ENCODE assay signal across 2 cellular contexts in the genomic region with DNA sequence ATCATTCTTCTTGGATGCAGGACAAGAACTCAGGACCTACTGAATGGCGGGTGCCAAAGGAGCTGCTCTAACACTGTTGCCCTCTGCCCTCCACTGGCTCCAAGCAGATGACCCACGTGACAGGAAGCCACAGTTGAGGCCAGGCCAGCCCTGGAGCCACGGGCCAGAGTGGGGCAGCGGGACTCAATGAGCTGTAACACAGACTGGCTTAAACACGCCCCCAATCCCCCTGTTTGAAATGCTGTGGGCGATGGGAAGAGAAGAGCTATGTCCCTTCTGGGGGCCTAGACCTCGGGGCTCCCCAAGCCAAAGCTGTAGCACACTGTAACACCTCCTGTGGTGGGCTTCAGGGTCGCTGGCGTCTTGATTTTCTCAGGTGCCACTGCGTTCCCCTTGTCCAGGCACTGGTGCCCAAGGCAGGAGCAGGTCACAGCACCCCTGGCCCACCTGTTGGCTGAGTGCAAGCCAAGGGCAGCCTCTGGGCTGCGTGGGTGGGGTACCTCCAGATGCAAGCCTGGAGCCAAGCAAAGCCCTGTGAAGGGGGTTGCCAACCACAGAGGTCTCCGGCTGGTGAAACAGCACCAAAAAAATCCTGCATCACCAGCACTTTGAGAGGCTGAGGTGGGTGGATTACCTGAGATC.
A peak's percentile ranks its signal among the peaks of the same experiment; 100 is the strongest.
TF ChIP-seq lines count a peak whose summit lies in the region.

No MANE protein-coding gene starts in this region.

TF ChIP-seq in IMR-90, 13 proteins besides CTCF, POLR2A, EP300 and RAD21:
- TF ChIP-seq FOS (IDR thresholded peaks at IDR 0.05; ENCODE audit: low read depth, low read length): no peak
- TF ChIP-seq MXI1 (IDR thresholded peaks at IDR 0.05; ENCODE audit: borderline replicate concordance, low read depth, low read length): no peak
- no peak for TF ChIP-seq MAFK (IDR thresholded peaks at IDR 0.05; ENCODE audit: low read depth, low read length)
- TF ChIP-seq SMC3 (IDR thresholded peaks at IDR 0.05; ENCODE audit: low read depth, low read length): no peak
- TF ChIP-seq CHD1 (IDR thresholded peaks at IDR 0.05; ENCODE audit: low read depth, low read length): no peak
- TF ChIP-seq, protein P1, sequence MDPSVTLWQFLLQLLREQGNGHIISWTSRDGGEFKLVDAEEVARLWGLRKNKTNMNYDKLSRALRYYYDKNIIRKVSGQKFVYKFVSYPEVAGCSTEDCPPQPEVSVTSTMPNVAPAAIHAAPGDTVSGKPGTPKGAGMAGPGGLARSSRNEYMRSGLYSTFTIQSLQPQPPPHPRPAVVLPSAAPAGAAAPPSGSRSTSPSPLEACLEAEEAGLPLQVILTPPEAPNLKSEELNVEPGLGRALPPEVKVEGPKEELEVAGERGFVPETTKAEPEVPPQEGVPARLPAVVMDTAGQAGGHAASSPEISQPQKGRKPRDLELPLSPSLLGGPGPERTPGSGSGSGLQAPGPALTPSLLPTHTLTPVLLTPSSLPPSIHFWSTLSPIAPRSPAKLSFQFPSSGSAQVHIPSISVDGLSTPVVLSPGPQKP (IDR thresholded peaks at IDR 0.05; ENCODE audit: borderline replicate concordance, low read depth, low read length): no peak
- TF ChIP-seq MAZ (IDR thresholded peaks at IDR 0.05; ENCODE audit: borderline replicate concordance, low read depth, low read length): no peak
- TF ChIP-seq, protein P2, sequence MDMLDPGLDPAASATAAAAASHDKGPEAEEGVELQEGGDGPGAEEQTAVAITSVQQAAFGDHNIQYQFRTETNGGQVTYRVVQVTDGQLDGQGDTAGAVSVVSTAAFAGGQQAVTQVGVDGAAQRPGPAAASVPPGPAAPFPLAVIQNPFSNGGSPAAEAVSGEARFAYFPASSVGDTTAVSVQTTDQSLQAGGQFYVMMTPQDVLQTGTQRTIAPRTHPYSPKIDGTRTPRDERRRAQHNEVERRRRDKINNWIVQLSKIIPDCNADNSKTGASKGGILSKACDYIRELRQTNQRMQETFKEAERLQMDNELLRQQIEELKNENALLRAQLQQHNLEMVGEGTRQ (IDR thresholded peaks at IDR 0.05; ENCODE audit: low read depth, low read length): no peak

TF ChIP-seq in GM12878, 131 proteins besides CTCF, POLR2A, EP300 and RAD21:
- no peak for TF ChIP-seq TBL1XR1 (IDR thresholded peaks at IDR 0.05; ENCODE audit: low read depth, low read length)
- TF ChIP-seq CREB1 (IDR thresholded peaks at IDR 0.05; ENCODE audit: low read depth): no peak
- TF ChIP-seq, protein P3, sequence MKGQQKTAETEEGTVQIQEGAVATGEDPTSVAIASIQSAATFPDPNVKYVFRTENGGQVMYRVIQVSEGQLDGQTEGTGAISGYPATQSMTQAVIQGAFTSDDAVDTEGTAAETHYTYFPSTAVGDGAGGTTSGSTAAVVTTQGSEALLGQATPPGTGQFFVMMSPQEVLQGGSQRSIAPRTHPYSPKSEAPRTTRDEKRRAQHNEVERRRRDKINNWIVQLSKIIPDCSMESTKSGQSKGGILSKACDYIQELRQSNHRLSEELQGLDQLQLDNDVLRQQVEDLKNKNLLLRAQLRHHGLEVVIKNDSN (IDR thresholded peaks at IDR 0.05; ENCODE audit: borderline replicate concordance, extremely low read length, insufficient read depth, low read depth, low read length): peak; percentile 61
- TF ChIP-seq BMI1 (IDR thresholded peaks at IDR 0.05; ENCODE audit: borderline replicate concordance): no peak
- 0 out of 2 replicates have a peak, but pooled peaks have one; percentile 37 for TF ChIP-seq NR2F1 (conservative IDR thresholded peaks at IDR 0.05)
- TF ChIP-seq MEF2A (IDR thresholded peaks at IDR 0.05; ENCODE audit: insufficient read depth, low read depth, low read length): no peak
- TF ChIP-seq MEF2B (IDR thresholded peaks at IDR 0.05; ENCODE audit: partially characterized antibody, poor library complexity, severe bottlenecking): no peak
- no peak for TF ChIP-seq MYC (IDR thresholded peaks at IDR 0.05; ENCODE audit: insufficient read depth, insufficient read length, insufficient replicate concordance, low read length, severe bottlenecking)
- TF ChIP-seq, protein P4, sequence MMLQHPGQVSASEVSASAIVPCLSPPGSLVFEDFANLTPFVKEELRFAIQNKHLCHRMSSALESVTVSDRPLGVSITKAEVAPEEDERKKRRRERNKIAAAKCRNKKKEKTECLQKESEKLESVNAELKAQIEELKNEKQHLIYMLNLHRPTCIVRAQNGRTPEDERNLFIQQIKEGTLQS (IDR thresholded peaks at IDR 0.05; ENCODE audit: borderline replicate concordance, extremely low read depth, low read depth, low read length): no peak
- TF ChIP-seq, protein P5, sequence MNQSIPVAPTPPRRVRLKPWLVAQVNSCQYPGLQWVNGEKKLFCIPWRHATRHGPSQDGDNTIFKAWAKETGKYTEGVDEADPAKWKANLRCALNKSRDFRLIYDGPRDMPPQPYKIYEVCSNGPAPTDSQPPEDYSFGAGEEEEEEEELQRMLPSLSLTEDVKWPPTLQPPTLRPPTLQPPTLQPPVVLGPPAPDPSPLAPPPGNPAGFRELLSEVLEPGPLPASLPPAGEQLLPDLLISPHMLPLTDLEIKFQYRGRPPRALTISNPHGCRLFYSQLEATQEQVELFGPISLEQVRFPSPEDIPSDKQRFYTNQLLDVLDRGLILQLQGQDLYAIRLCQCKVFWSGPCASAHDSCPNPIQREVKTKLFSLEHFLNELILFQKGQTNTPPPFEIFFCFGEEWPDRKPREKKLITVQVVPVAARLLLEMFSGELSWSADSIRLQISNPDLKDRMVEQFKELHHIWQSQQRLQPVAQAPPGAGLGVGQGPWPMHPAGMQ (IDR thresholded peaks at IDR 0.05; ENCODE audit: borderline replicate concordance): no peak
- TF ChIP-seq NBN (IDR thresholded peaks at IDR 0.05): no peak
- no peak for TF ChIP-seq NFIC (IDR thresholded peaks at IDR 0.05; ENCODE audit: low read depth, low read length)
- TF ChIP-seq BHLHE40 (IDR thresholded peaks at IDR 0.05; ENCODE audit: borderline replicate concordance in 1 of 2, low read depth in 2 of 2, low read length in 1 of 2): peak in 1 of 2 experiments; percentile 34; a peak in 1 of 4 replicates
- TF ChIP-seq SUPT20H (IDR thresholded peaks at IDR 0.05; ENCODE audit: borderline replicate concordance, control insufficient read depth, low read depth, low read length): no peak
- no peak for TF ChIP-seq NRF1 (conservative IDR thresholded peaks at IDR 0.05; ENCODE audit: low read depth, low read length)
- TF ChIP-seq ZNF622 (IDR thresholded peaks at IDR 0.05): no peak
- TF ChIP-seq, protein P6, sequence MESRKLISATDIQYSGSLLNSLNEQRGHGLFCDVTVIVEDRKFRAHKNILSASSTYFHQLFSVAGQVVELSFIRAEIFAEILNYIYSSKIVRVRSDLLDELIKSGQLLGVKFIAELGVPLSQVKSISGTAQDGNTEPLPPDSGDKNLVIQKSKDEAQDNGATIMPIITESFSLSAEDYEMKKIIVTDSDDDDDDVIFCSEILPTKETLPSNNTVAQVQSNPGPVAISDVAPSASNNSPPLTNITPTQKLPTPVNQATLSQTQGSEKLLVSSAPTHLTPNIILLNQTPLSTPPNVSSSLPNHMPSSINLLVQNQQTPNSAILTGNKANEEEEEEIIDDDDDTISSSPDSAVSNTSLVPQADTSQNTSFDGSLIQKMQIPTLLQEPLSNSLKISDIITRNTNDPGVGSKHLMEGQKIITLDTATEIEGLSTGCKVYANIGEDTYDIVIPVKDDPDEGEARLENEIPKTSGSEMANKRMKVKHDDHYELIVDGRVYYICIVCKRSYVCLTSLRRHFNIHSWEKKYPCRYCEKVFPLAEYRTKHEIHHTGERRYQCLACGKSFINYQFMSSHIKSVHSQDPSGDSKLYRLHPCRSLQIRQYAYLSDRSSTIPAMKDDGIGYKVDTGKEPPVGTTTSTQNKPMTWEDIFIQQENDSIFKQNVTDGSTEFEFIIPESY (IDR thresholded peaks at IDR 0.05): no peak
- TF ChIP-seq CHD4 (IDR thresholded peaks at IDR 0.05): no peak
- no peak for TF ChIP-seq FOXK2 (IDR thresholded peaks at IDR 0.05)
- TF ChIP-seq, protein P7, sequence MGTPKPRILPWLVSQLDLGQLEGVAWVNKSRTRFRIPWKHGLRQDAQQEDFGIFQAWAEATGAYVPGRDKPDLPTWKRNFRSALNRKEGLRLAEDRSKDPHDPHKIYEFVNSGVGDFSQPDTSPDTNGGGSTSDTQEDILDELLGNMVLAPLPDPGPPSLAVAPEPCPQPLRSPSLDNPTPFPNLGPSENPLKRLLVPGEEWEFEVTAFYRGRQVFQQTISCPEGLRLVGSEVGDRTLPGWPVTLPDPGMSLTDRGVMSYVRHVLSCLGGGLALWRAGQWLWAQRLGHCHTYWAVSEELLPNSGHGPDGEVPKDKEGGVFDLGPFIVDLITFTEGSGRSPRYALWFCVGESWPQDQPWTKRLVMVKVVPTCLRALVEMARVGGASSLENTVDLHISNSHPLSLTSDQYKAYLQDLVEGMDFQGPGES (IDR thresholded peaks at IDR 0.05): no peak
